1 cellular context compared by ENCODE assay signal in the genomic region with DNA sequence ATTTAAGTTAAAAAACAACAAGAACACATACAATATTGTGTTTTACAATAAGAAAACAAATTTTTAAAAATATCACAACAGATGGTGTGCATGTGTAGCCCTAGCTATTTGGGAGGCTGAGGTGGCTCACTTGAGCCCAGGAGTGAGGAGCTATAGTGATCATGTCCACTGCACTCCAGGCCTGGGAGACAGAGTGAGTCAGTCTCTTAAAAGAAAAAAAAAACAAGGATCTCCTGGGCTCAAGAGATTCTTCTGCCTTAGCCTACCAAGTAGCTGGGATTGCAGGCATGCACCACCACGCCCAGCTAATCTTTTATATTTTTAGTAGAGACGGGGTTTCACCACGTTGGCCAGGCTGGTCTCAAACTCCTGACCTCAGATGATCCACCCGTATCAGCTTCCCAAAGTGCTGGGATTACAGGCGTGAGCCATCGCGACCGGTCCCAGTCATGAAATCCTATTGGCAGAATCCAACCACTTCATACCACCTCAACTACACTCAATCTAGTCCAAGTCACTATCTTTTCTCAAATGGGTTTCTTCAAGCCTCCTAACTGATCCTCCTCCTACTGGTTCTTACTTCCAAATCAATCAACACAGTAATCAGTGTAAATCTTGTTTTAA.
TF ChIP-seq lines count a peak whose summit lies in the region.

No MANE protein-coding gene starts in this region.

TF ChIP-seq in WTC11, 78 proteins besides CTCF, POLR2A, EP300 and RAD21:
- TF ChIP-seq, protein P1, sequence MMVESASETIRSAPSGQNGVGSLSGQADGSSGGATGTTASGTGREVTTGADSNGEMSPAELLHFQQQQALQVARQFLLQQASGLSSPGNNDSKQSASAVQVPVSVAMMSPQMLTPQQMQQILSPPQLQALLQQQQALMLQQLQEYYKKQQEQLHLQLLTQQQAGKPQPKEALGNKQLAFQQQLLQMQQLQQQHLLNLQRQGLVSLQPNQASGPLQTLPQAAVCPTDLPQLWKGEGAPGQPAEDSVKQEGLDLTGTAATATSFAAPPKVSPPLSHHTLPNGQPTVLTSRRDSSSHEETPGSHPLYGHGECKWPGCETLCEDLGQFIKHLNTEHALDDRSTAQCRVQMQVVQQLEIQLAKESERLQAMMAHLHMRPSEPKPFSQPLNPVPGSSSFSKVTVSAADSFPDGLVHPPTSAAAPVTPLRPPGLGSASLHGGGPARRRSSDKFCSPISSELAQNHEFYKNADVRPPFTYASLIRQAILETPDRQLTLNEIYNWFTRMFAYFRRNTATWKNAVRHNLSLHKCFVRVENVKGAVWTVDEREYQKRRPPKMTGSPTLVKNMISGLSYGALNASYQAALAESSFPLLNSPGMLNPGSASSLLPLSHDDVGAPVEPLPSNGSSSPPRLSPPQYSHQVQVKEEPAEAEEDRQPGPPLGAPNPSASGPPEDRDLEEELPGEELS (CRISPR knock-in tag; IDR thresholded peaks at IDR 0.05) = no peak
- TF ChIP-seq JAZF1 (CRISPR knock-in tag; IDR thresholded peaks at IDR 0.05) = no peak
